8 cellular contexts compared by ENCODE assay signal in genomic region chr3:51672083-51672475, GRCh38. TPM values are rescaled to one million over a fixed set of nuclear protein-coding genes. Genes with fewer than 3 reads are reported as not detected.
DNase-seq lines count a peak whose midpoint lies in the region; ATAC-seq, FAIRE-seq and TF ChIP-seq lines count a peak whose summit lies in the region.

No MANE protein-coding gene starts in this region.

- H3K9me3 ChIP-seq in kidney (ENCODE audit: control insufficient read depth in 1 of 2, low read length in 2 of 2) = no peaks in the 10 kb centered on the region

- no peak for FAIRE-seq in kidney (lab: Jason Lieb, UNC)

- H3K4me3 Mint-ChIP-seq in activated CD4-positive, alpha-beta T cell treated with anti-CD3 and anti-CD28 coated beads for 36 hours = peak overlapping the region; percentile 79
- H3K4me3 Mint-ChIP-seq in activated naive CD8-positive, alpha-beta T cell = peak overlapping the region; percentile 90

- peak overlapping the region; percentile 74 for H3K27ac Mint-ChIP-seq in activated CD4-positive, alpha-beta T cell treated with anti-CD3 and anti-CD28 coated beads for 36 hours
- H3K27ac Mint-ChIP-seq in activated naive CD8-positive, alpha-beta T cell = peak overlapping the region; percentile 89

- peaks cover 15% of the 10 kb centered on the region for H3K36me3 Mint-ChIP-seq in activated CD4-positive, alpha-beta T cell treated with anti-CD3 and anti-CD28 coated beads for 36 hours (ENCODE audit: low read depth)
- H3K36me3 Mint-ChIP-seq in activated naive CD8-positive, alpha-beta T cell = peaks cover 7% of the 10 kb centered on the region

- peak overlapping the region in 1 of 2 donors; percentile 90 for H3K9ac ChIP-seq in kidney (ENCODE audit: low read length in 2 of 2)

- H3K27ac ChIP-seq in kidney (ENCODE audit: low read depth in 2 of 2, low read length in 2 of 2) = peak overlapping the region; percentile 93 to 95
- peak overlapping the region; percentile 69 for H3K27ac ChIP-seq in temporal lobe (ENCODE audit: low read depth, low read length)

- intact Hi-C loops in activated CD4-positive, alpha-beta T cell treated with anti-CD3 and anti-CD28 coated beads for 36 hours (cut with DNase I, micrococcal nuclease) = loop anchor here (2.0 to 10.0 kb wide), 2 partner anchors 15 to 1337 kb away; no protein-coding TSS in a partner anchor
- intact Hi-C loops in kidney (cut with DNase I) = no loop called here

- no peak for DNase-seq in activated CD4-positive, alpha-beta T cell treated with anti-CD3 and anti-CD28 coated beads for 36 hours
- DNase-seq in activated CD4-positive, alpha-beta T cell treated with anti-CD3 and anti-CD28 coated beads, Interleukin-2, amount 50 U/mL, for 4 hours = no peak
- DNase-seq in kidney (no peak), NCI-H1417 (lab: John Stamatoyannopoulos, UW) (no peak), RKO (ENCODE audit: low spot score) (no peak)

- H3K27me3 Mint-ChIP-seq in activated CD4-positive, alpha-beta T cell treated with anti-CD3 and anti-CD28 coated beads for 36 hours = no peaks in the 10 kb centered on the region
- no peaks in the 10 kb centered on the region for H3K27me3 Mint-ChIP-seq in activated naive CD8-positive, alpha-beta T cell

- POLR2A ChIA-PET in activated CD4-positive, alpha-beta T cell treated with anti-CD3 and anti-CD28 coated beads for 36 hours (lab: Charles Lee) = interaction anchor here (1.2 to 1.6 kb wide), 3 partner anchors 10 to 172 kb away, joined by 4 to 11 read pairs (median 5); partner anchors contain the start of gene DCAF1

- no peaks in the 10 kb centered on the region for H3K9me3 Mint-ChIP-seq in activated CD4-positive, alpha-beta T cell treated with anti-CD3 and anti-CD28 coated beads for 36 hours (ENCODE audit: low read depth)
- H3K9me3 Mint-ChIP-seq in activated naive CD8-positive, alpha-beta T cell (ENCODE audit: low read depth) = no peaks in the 10 kb centered on the region

- H3K4me1 Mint-ChIP-seq in activated CD4-positive, alpha-beta T cell treated with anti-CD3 and anti-CD28 coated beads for 36 hours = peaks cover 61% of the 10 kb centered on the region
- H3K4me1 Mint-ChIP-seq in activated naive CD8-positive, alpha-beta T cell (ENCODE audit: low read depth) = peaks cover 71% of the 10 kb centered on the region

- peaks cover 35 to 44% of the 10 kb centered on the region in 2 donors for H3K4me1 ChIP-seq in kidney (ENCODE audit: control insufficient read depth in 1 of 2, insufficient read depth in 1 of 2, low read depth in 1 of 2, low read length in 2 of 2)

- peaks cover 12 to 13% of the 10 kb centered on the region in 2 donors for H3K36me3 ChIP-seq in kidney (ENCODE audit: control insufficient read depth in 1 of 2, insufficient read depth in 2 of 2, low read length in 2 of 2)

- CTCF ChIA-PET in activated CD4-positive, alpha-beta T cell treated with anti-CD3 and anti-CD28 coated beads for 36 hours (lab: Charles Lee) = interaction anchor here (0.6 to 10.0 kb wide), 11 partner anchors 9 to 1103 kb away, joined by 3 to 143 read pairs (median 4); partner anchors contain the start of genes DCAF1 and HEMK1

- no peak for TF ChIP-seq CTCF in kidney (IDR thresholded peaks at IDR 0.05; ENCODE audit: borderline replicate concordance, extremely low read depth, insufficient read depth)

- H3K4me3 ChIP-seq in kidney (ENCODE audit: low read length in 2 of 2) = peak overlapping the region; percentile 67 to 88

- ATAC-seq in activated CD4-positive, alpha-beta T cell treated with anti-CD3 and anti-CD28 coated beads for 36 hours = no peak
- ATAC-seq in HG03108 (IDR thresholded peaks at IDR 0.05; ENCODE audit: unreplicated experiment) = no peak

RNA-seq across cellular contexts. Expression of gene TEX264, which starts 1.0 kb away (rescaled TPM):
- 10 to 100 TPM; 35.3 to 37.4 TPM for total RNA-seq in activated CD4-positive, alpha-beta T cell treated with anti-CD3 and anti-CD28 coated beads for 36 hours
- total RNA-seq in kidney (68.0 TPM), temporal lobe (10.6 TPM)
- polyA plus RNA-seq in kidney (ENCODE audit: insufficient read depth, low read depth, low replicate concordance) = 208 TPM

RNA-seq across cellular contexts. Expression of gene GRM2, which starts 34.8 kb away (rescaled TPM):
- under 1 TPM; 0.27 to 0.47 TPM for total RNA-seq in activated CD4-positive, alpha-beta T cell treated with anti-CD3 and anti-CD28 coated beads for 36 hours
- total RNA-seq in kidney (0.57 TPM), temporal lobe (10.6 TPM)
- not detected for polyA plus RNA-seq in kidney (ENCODE audit: insufficient read depth, low read depth, low replicate concordance)
